In genomic region chr2:37829616-37830385, GRCh38 we compare ENCODE assay signal across 13 cellular contexts.
A peak's percentile ranks its signal among the peaks of the same experiment; 100 is the strongest.
DNase-seq lines count a peak whose midpoint lies in the region; ATAC-seq and TF ChIP-seq lines count a peak whose summit lies in the region.
"Had no signal": no experiment of that assay in that cellular context is flagged by ENCODE, and none has a peak within 500 bp of the region (broad histone marks: within the 10 kb centered on the region; RNA-seq: fewer than 3 reads in every experiment).

No MANE protein-coding gene starts in this region.

- POLR2A ChIA-PET in RWPE1 (lab: Yijun Ruan, JAX; ENCODE audit: low non-redundant PET): no interaction called here

- CTCF ChIA-PET in RWPE1 (lab: Yijun Ruan, JAX): interaction anchor here (0.6 to 3.9 kb wide), 4 partner anchors 114 to 766 kb away, joined by 3 to 68 read pairs (median 4); no protein-coding TSS in a partner anchor

- H3K9me3 ChIP-seq in heart right ventricle (no peaks in the 10 kb centered on the region), SJSA1 (replicated peaks) (no peaks in the 10 kb centered on the region), lower lobe of right lung (no peaks in the 10 kb centered on the region), uterus (no peaks in the 10 kb centered on the region)

- H3K27me3 Mint-ChIP-seq in natural killer cell (ENCODE audit: low read depth in 2 of 2): no peaks in the 10 kb centered on the region

- TF ChIP-seq CTCF in heart right ventricle (IDR thresholded peaks at IDR 0.05) (no peak), lower lobe of right lung (IDR thresholded peaks at IDR 0.05) (no peak), uterus (IDR thresholded peaks at IDR 0.05) (no peak), natural killer cell (IDR thresholded peaks at IDR 0.05) (no peak), RWPE1 (conservative IDR thresholded peaks at IDR 0.05; ENCODE audit: low read depth) (no peak)

- ATAC-seq in heart right ventricle (no peak), left ventricle myocardium superior (no peak), lower lobe of right lung (no peak), GM21360 (IDR thresholded peaks at IDR 0.05; ENCODE audit: unreplicated experiment) (no peak), natural killer cell (no peak)
- ATAC-seq: stimulated activated naive CD8-positive, alpha-beta T cell treated with anti-CD3 and anti-CD28 coated beads, Interleukin-15, Interleukin-2, amounts not matched to agents 100 U/mL and 50 U/mL, for 24 hours had no signal

- H3K36me3 Mint-ChIP-seq in natural killer cell: no peaks in the 10 kb centered on the region

- no peak for DNase-seq in heart right ventricle
- DNase-seq in left ventricle myocardium superior: no peak
- DNase-seq in SJSA1 (ENCODE audit: low read depth in 1 of 2, low spot score in 2 of 2): no peak
- no peak for DNase-seq in lower lobe of right lung
- DNase-seq in uterus: no peak
- DNase-seq in natural killer cell: no peak
- DNase-seq in RWPE1 (ENCODE audit: low spot score): no peak
- DNase-seq: cortex of kidney; NCI-H1436 treated with DMSO at 0.1 percent for 48 hours; stimulated activated naive CD8-positive, alpha-beta T cell treated with anti-CD3 and anti-CD28 coated beads, Interleukin-15, Interleukin-2, amounts not matched to agents 100 U/mL and 50 U/mL, for 24 hours had no signal

- no peak overlapping the region for H3K4me3 Mint-ChIP-seq in natural killer cell
- H3K4me3 Mint-ChIP-seq: activated T-helper 1 cell treated with anti-CD3 and anti-CD28 coated beads, Interleukin-12 subunit alpha, Interleukin-12 subunit beta, Interleukin-2, Interleukin-4 antibody, amounts not matched to agents 30 ng/mL and 10 ng/mL and 1 ng/mL, durations not matched to agents 14 hours and 24 hours and 36 hours; nephron had no signal

- H3K4me3 ChIP-seq in heart right ventricle (no peak overlapping the region), SJSA1 (no peak overlapping the region), lower lobe of right lung (no peak overlapping the region), uterus (no peak overlapping the region)

- 37 to 39% methylated on average over 6 of the region's 6 CpGs for WGBS in heart right ventricle, 2 donors

- H3K27ac Mint-ChIP-seq in natural killer cell: no peak overlapping the region
- H3K27ac Mint-ChIP-seq: activated T-helper 1 cell treated with anti-CD3 and anti-CD28 coated beads, Interleukin-12 subunit alpha, Interleukin-12 subunit beta, Interleukin-2, Interleukin-4 antibody, amounts not matched to agents 30 ng/mL and 10 ng/mL and 1 ng/mL, durations not matched to agents 14 hours and 24 hours and 36 hours had no signal

- peaks cover 25 to 29% of the 10 kb centered on the region in 2 donors for H3K4me1 Mint-ChIP-seq in natural killer cell

- H3K27ac ChIP-seq in heart right ventricle (peak overlapping the region in 7 of 10 donors; percentile 41 to 84 (median 75)), SJSA1 (peak overlapping the region; percentile 50), lower lobe of right lung (peak overlapping the region; percentile 4), uterus (peak overlapping the region; percentile 70 to 74), RWPE1 (no peak overlapping the region)

- H3K9me3 Mint-ChIP-seq in natural killer cell: no peaks in the 10 kb centered on the region
- H3K9me3 Mint-ChIP-seq: activated T-helper 1 cell treated with anti-CD3 and anti-CD28 coated beads, Interleukin-12 subunit alpha, Interleukin-12 subunit beta, Interleukin-2, Interleukin-4 antibody, amounts not matched to agents 30 ng/mL and 10 ng/mL and 1 ng/mL, durations not matched to agents 14 hours and 24 hours and 36 hours had no signal

- TF ChIP-seq POLR2A in uterus (IDR thresholded peaks at IDR 0.05): no peak

- H3K36me3 ChIP-seq in heart right ventricle: no peaks in the 10 kb centered on the region
- no peaks in the 10 kb centered on the region for H3K36me3 ChIP-seq in SJSA1
- no peaks in the 10 kb centered on the region for H3K36me3 ChIP-seq in lower lobe of right lung
- H3K36me3 ChIP-seq in uterus: no peaks in the 10 kb centered on the region

- H3K27me3 ChIP-seq in heart right ventricle: no peaks in the 10 kb centered on the region
- H3K27me3 ChIP-seq in SJSA1 (replicated peaks): no peaks in the 10 kb centered on the region
- H3K27me3 ChIP-seq in lower lobe of right lung (ENCODE audit: low read depth): no peaks in the 10 kb centered on the region
- no peaks in the 10 kb centered on the region for H3K27me3 ChIP-seq in uterus

- H3K4me1 ChIP-seq in heart right ventricle (peaks cover 0 to 54% (median 39%) of the 10 kb centered on the region in 9 donors), SJSA1 (replicated peaks) (peaks cover 58% of the 10 kb centered on the region), lower lobe of right lung (peaks cover 31% of the 10 kb centered on the region), uterus (no peaks in the 10 kb centered on the region)

- intact Hi-C loops in heart right ventricle (cut with DNase I): loop anchor here (2.0 to 10.0 kb wide), 10 partner anchors 45 to 432 kb away; partner anchors contain the start of gene CDC42EP3 (in 5 of the 10)
- intact Hi-C loops in left ventricle myocardium superior (cut with micrococcal nuclease): loop anchor here (5.0 to 10.0 kb wide), 3 partner anchors 165 to 432 kb away; no protein-coding TSS in a partner anchor
- intact Hi-C loops in lower lobe of right lung (cut with DNase I): loop anchor here (5.0 kb wide), 1 partner anchor 418 kb away; no protein-coding TSS in a partner anchor
- intact Hi-C loops in uterus (cut with DNase I; ENCODE audit: low total_unique reads): loop anchor here (5.0 kb wide), 1 partner anchor 418 kb away; no protein-coding TSS in a partner anchor
- intact Hi-C loops in natural killer cell (cut with micrococcal nuclease): no loop called here
